ENCODE assay signal across 24 cellular contexts in the genomic region with DNA sequence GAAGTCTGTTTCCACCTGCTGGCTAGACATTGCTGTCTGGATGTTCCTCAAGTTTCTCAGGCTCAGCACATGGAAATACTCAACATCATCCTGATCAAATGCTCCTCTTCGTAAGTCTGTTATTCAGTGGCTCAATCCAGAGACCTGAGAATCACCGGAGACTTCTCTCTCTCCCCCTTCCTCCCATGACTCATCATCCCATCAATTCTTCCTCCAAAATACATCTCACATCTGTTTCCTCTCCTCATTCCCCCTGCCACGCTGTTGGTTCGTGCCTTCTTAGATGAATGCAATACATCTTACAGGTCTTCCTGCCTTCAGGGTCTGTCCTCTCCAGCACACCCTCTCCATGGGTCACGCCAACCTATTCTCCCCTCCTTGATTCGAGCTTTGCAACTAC. TPM values are rescaled to one million over a fixed set of nuclear protein-coding genes. Genes with fewer than 3 reads are reported as not detected.
"Had no signal": no experiment of that assay in that cellular context is flagged by ENCODE, and none has a peak within 500 bp of the region (broad histone marks: within the 10 kb centered on the region; RNA-seq: fewer than 3 reads in every experiment).

No MANE protein-coding gene starts in this region.

- H3K27ac Mint-ChIP-seq: activated B cell treated with CpG ODN at 0.5 μM for 24 hours; activated CD4-positive, alpha-beta memory T cell treated with anti-CD3 and anti-CD28 coated beads, Interleukin-2, amount 10 ng/mL, durations not matched to agents 7 days and 5 days; activated CD8-positive, alpha-beta memory T cell treated with anti-CD3 and anti-CD28 coated beads, Interleukin-2, amount 10 ng/mL, durations not matched to agents 7 days and 5 days; activated naive CD8-positive, alpha-beta T cell; dendritic cell treated with granulocyte-macrophage colony-stimulating factor and Interleukin-4, amounts not matched to agents 40 ng/mL and 50 ng/mL, for 4 days; progenitor cell of endocrine pancreas; stimulated activated naive CD8-positive, alpha-beta T cell treated with anti-CD3 and anti-CD28 coated beads, Interleukin-15, Interleukin-2, amounts not matched to agents 100 ng/mL and 50 ng/mL, for 24 hours; T-cell; type B pancreatic cell had no signal

- H3K36me3 ChIP-seq: cardiac muscle cell, lower lobe of right lung, right atrium auricular region had no signal

- H3K36me3 Mint-ChIP-seq: activated CD8-positive, alpha-beta memory T cell treated with anti-CD3 and anti-CD28 coated beads, Interleukin-2, amount 10 ng/mL, durations not matched to agents 7 days and 5 days; activated naive CD8-positive, alpha-beta T cell; T-cell; type B pancreatic cell had no signal

- DNase-seq: activated B cell treated with CpG ODN at 0.5 μM for 24 hours; activated CD4-positive, alpha-beta memory T cell treated with anti-CD3 and anti-CD28 coated beads, Interleukin-2, amount 10 ng/mL, durations not matched to agents 7 days and 5 days; activated CD4-positive, alpha-beta T cell treated with anti-CD3 and anti-CD28 coated beads for 4 hours; activated CD8-positive, alpha-beta memory T cell treated with anti-CD3 and anti-CD28 coated beads, Interleukin-2, amount 10 ng/mL, durations not matched to agents 7 days and 5 days; amniotic stem cell; effector memory CD4-positive, alpha-beta T cell; foreskin keratinocyte; glutamatergic neuron; hypothalamus; lower lobe of right lung; T-cell; T-helper 9 cell had no signal

- H3K27me3 ChIP-seq: cardiac muscle cell, foreskin keratinocyte, right atrium auricular region had no signal

- H3K27ac ChIP-seq: cardiac muscle cell, foreskin keratinocyte, lower lobe of right lung, right atrium auricular region, skin epidermis had no signal

- H3K4me3 Mint-ChIP-seq: activated B cell treated with CpG ODN at 0.5 μM for 24 hours; activated CD4-positive, alpha-beta memory T cell treated with anti-CD3 and anti-CD28 coated beads, Interleukin-2, amount 10 ng/mL, durations not matched to agents 7 days and 5 days; activated CD8-positive, alpha-beta memory T cell treated with anti-CD3 and anti-CD28 coated beads, Interleukin-2, amount 10 ng/mL, durations not matched to agents 7 days and 5 days; activated naive CD8-positive, alpha-beta T cell; dendritic cell treated with granulocyte-macrophage colony-stimulating factor and Interleukin-4, amounts not matched to agents 40 ng/mL and 50 ng/mL, for 4 days; neural crest cell; stimulated activated naive CD8-positive, alpha-beta T cell treated with anti-CD3 and anti-CD28 coated beads, Interleukin-15, Interleukin-2, amounts not matched to agents 100 ng/mL and 50 ng/mL, for 24 hours; T-cell; type B pancreatic cell had no signal

- H3K4me3 ChIP-seq: cardiac muscle cell, skin epidermis had no signal

- H3K9me3 ChIP-seq: lower lobe of right lung, right atrium auricular region had no signal

- H3K9me3 Mint-ChIP-seq: activated B cell treated with CpG ODN at 0.5 μM for 24 hours; activated CD4-positive, alpha-beta memory T cell treated with anti-CD3 and anti-CD28 coated beads, Interleukin-2, amount 10 ng/mL, durations not matched to agents 7 days and 5 days; dendritic cell treated with granulocyte-macrophage colony-stimulating factor and Interleukin-4, amounts not matched to agents 40 ng/mL and 50 ng/mL, for 4 days; neural crest cell; T-cell; type B pancreatic cell had no signal

- H3K4me1 ChIP-seq: foreskin keratinocyte, lower lobe of right lung, right atrium auricular region had no signal

- ATAC-seq: activated CD8-positive, alpha-beta memory T cell treated with anti-CD3 and anti-CD28 coated beads, Interleukin-2, amount 10 ng/mL, durations not matched to agents 7 days and 5 days; foreskin keratinocyte; lower lobe of right lung; T-cell had no signal

- H3K4me1 Mint-ChIP-seq: activated B cell treated with CpG ODN at 0.5 μM for 24 hours; activated CD8-positive, alpha-beta memory T cell treated with anti-CD3 and anti-CD28 coated beads, Interleukin-2, amount 10 ng/mL, durations not matched to agents 7 days and 5 days; neural crest cell; T-cell had no signal

RNA-seq across cellular contexts. Expression of a gene that starts 7.4 kb away (rescaled TPM):
- total RNA-seq: activated B cell treated with CpG ODN at 0.5 μM for 24 hours; activated CD4-positive, alpha-beta memory T cell treated with anti-CD3 and anti-CD28 coated beads, Interleukin-2, amount 10 ng/mL, durations not matched to agents 7 days and 5 days; activated CD8-positive, alpha-beta memory T cell treated with anti-CD3 and anti-CD28 coated beads, Interleukin-2, amount 10 ng/mL, durations not matched to agents 7 days and 5 days; cardiac muscle cell; chondrocyte; foreskin keratinocyte; lower lobe of right lung; neural crest cell; progenitor cell of endocrine pancreas; right atrium auricular region; T-cell; temporal lobe had no signal
- polyA plus RNA-seq: cardiac muscle cell, foreskin keratinocyte, keratinocyte had no signal
